1 cellular context compared by ENCODE assay signal in the genomic region with DNA sequence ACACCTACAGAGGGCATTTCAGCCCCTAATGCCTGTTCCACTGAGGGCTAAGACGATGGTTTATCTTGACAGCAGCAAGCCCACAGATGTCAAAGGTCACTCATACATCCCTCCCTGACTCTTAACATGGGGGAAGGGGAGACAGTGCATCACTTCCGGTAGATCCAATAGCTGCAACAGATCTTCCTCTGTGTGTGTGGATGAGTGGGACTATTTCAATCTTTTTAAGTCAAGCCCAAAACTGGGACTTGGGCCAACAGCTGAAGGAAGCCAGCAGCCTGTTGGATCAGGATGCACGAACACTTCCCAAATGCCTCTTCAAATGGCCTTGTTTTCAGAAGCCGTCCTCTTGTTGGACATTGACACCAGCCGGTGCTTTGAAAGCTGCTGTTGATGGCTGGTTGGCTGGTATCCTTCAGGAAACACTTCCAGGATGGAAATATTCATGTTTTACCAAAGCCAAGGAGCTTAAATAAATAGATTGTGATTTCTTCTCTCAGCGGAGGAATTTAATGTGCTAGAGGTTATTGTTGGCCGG.
A peak's percentile ranks its signal among the peaks of the same experiment; 100 is the strongest.
TF ChIP-seq lines count a peak whose summit lies in the region.

No MANE protein-coding gene starts in this region.

TF ChIP-seq in GM12878, 131 proteins besides CTCF, POLR2A, EP300 and RAD21:
- TF ChIP-seq NR2C1 (IDR thresholded peaks at IDR 0.05) (peak; percentile 60), HCFC1 (IDR thresholded peaks at IDR 0.05; ENCODE audit: low read length) (no peak), ZNF217 (IDR thresholded peaks at IDR 0.05) (no peak), NR2F1 (conservative IDR thresholded peaks at IDR 0.05) (peak; percentile 77)
- TF ChIP-seq, protein P1, sequence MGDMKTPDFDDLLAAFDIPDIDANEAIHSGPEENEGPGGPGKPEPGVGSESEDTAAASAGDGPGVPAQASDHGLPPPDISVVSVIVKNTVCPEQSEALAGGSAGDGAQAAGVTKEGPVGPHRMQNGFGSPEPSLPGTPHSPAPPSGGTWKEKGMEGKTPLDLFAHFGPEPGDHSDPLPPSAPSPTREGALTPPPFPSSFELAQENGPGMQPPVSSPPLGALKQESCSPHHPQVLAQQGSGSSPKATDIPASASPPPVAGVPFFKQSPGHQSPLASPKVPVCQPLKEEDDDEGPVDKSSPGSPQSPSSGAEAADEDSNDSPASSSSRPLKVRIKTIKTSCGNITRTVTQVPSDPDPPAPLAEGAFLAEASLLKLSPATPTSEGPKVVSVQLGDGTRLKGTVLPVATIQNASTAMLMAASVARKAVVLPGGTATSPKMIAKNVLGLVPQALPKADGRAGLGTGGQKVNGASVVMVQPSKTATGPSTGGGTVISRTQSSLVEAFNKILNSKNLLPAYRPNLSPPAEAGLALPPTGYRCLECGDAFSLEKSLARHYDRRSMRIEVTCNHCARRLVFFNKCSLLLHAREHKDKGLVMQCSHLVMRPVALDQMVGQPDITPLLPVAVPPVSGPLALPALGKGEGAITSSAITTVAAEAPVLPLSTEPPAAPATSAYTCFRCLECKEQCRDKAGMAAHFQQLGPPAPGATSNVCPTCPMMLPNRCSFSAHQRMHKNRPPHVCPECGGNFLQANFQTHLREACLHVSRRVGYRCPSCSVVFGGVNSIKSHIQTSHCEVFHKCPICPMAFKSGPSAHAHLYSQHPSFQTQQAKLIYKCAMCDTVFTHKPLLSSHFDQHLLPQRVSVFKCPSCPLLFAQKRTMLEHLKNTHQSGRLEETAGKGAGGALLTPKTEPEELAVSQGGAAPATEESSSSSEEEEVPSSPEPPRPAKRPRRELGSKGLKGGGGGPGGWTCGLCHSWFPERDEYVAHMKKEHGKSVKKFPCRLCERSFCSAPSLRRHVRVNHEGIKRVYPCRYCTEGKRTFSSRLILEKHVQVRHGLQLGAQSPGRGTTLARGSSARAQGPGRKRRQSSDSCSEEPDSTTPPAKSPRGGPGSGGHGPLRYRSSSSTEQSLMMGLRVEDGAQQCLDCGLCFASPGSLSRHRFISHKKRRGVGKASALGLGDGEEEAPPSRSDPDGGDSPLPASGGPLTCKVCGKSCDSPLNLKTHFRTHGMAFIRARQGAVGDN (IDR thresholded peaks at IDR 0.05): peak; percentile 64; the same call in 1 of the 2 replicates
TF ChIP-seq in GM12878: peak in this region for 3.
